Comparison of ENCODE assay signal across 1 cellular context in genomic region chr3:42839616-42840015, GRCh38.
TF ChIP-seq lines count a peak whose summit lies in the region.

No MANE protein-coding gene starts in this region.

TF ChIP-seq in GM12878, 131 proteins besides CTCF, POLR2A, EP300 and RAD21:
- TF ChIP-seq HDGF (IDR thresholded peaks at IDR 0.05) = no peak
- no peak for TF ChIP-seq BCL11A (IDR thresholded peaks at IDR 0.05; ENCODE audit: low read depth, low read length)
- TF ChIP-seq SMC3 (IDR thresholded peaks at IDR 0.05; ENCODE audit: borderline replicate concordance, low read length) = peak; percentile 70; the same call in 1 of the 2 replicates
- no peak for TF ChIP-seq KDM1A (IDR thresholded peaks at IDR 0.05; ENCODE audit: borderline replicate concordance)
- TF ChIP-seq CHD2 (IDR thresholded peaks at IDR 0.05; ENCODE audit: borderline replicate concordance, low read depth, low read length) = no peak
- TF ChIP-seq DPF2 (IDR thresholded peaks at IDR 0.05) = no peak
- no peak for TF ChIP-seq POU2F2 (IDR thresholded peaks at IDR 0.05; ENCODE audit: borderline replicate concordance, low read depth, low read length)
- TF ChIP-seq SMARCA5 (IDR thresholded peaks at IDR 0.05) = peak; percentile 63; the same call in 1 of the 2 replicates
- TF ChIP-seq RUNX3 (IDR thresholded peaks at IDR 0.05; ENCODE audit: low read length) = no peak
- TF ChIP-seq, protein P1, sequence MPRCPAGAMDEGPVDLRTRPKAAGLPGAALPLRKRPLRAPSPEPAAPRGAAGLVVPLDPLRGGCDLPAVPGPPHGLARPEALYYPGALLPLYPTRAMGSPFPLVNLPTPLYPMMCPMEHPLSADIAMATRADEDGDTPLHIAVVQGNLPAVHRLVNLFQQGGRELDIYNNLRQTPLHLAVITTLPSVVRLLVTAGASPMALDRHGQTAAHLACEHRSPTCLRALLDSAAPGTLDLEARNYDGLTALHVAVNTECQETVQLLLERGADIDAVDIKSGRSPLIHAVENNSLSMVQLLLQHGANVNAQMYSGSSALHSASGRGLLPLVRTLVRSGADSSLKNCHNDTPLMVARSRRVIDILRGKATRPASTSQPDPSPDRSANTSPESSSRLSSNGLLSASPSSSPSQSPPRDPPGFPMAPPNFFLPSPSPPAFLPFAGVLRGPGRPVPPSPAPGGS (IDR thresholded peaks at IDR 0.05; ENCODE audit: borderline replicate concordance, insufficient read depth, low read depth, low read length, poor library complexity, severe bottlenecking) = no peak
- TF ChIP-seq BMI1 (IDR thresholded peaks at IDR 0.05; ENCODE audit: borderline replicate concordance) = no peak
- TF ChIP-seq PAX5 (IDR thresholded peaks at IDR 0.05; ENCODE audit: borderline replicate concordance, low read depth, low read length) = no peak
- TF ChIP-seq IKZF1 (conservative IDR thresholded peaks at IDR 0.05) = no peak
- TF ChIP-seq JUND (IDR thresholded peaks at IDR 0.05; ENCODE audit: low read depth, low read length) = no peak
- no peak for TF ChIP-seq MTA3 (IDR thresholded peaks at IDR 0.05; ENCODE audit: borderline replicate concordance, low read length)
- TF ChIP-seq, protein P2, sequence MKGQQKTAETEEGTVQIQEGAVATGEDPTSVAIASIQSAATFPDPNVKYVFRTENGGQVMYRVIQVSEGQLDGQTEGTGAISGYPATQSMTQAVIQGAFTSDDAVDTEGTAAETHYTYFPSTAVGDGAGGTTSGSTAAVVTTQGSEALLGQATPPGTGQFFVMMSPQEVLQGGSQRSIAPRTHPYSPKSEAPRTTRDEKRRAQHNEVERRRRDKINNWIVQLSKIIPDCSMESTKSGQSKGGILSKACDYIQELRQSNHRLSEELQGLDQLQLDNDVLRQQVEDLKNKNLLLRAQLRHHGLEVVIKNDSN (IDR thresholded peaks at IDR 0.05; ENCODE audit: borderline replicate concordance, extremely low read length, insufficient read depth, low read depth, low read length) = no peak
- no peak for TF ChIP-seq MXI1 (IDR thresholded peaks at IDR 0.05; ENCODE audit: low read depth, low read length)
- TF ChIP-seq PBX3 (IDR thresholded peaks at IDR 0.05; ENCODE audit: insufficient replicate concordance, low read depth, low read length) = no peak
- TF ChIP-seq SUZ12 (IDR thresholded peaks at IDR 0.05; ENCODE audit: unreplicated experiment) = no peak
- no peak for TF ChIP-seq E4F1 (IDR thresholded peaks at IDR 0.05; ENCODE audit: borderline replicate concordance, partially characterized antibody)
- no peak for TF ChIP-seq ELK1 (IDR thresholded peaks at IDR 0.05; ENCODE audit: low read depth, low read length)
- no peak for TF ChIP-seq ESRRA (IDR thresholded peaks at IDR 0.05; ENCODE audit: low read length)
- TF ChIP-seq PKNOX1 (IDR thresholded peaks at IDR 0.05) = peak; percentile 29; the same call in 1 of the 2 replicates
- no peak for TF ChIP-seq TCF3 (IDR thresholded peaks at IDR 0.05; ENCODE audit: borderline replicate concordance, insufficient read depth, low read depth, low read length)
